ENCODE assay signal across 1 cellular context in genomic region chr15:62453356-62453755, GRCh38.
TF ChIP-seq lines count a peak whose summit lies in the region.

No MANE protein-coding gene starts in this region.

TF ChIP-seq in IMR-90, 13 proteins besides CTCF, POLR2A, EP300 and RAD21 (continued from another document):
- TF ChIP-seq NFE2L2 (IDR thresholded peaks at IDR 0.05; ENCODE audit: low read depth, low read length) (no peak), RFX5 (IDR thresholded peaks at IDR 0.05; ENCODE audit: low read depth, low read length) (no peak), CEBPB (IDR thresholded peaks at IDR 0.05; ENCODE audit: low read depth, low read length) (no peak), MXI1 (IDR thresholded peaks at IDR 0.05; ENCODE audit: borderline replicate concordance, low read depth, low read length) (no peak), SMC3 (IDR thresholded peaks at IDR 0.05; ENCODE audit: low read depth, low read length) (no peak), ELK1 (IDR thresholded peaks at IDR 0.05; ENCODE audit: borderline replicate concordance, low read depth, low read length) (no peak), MAFK (IDR thresholded peaks at IDR 0.05; ENCODE audit: low read depth, low read length) (no peak), BHLHE40 (IDR thresholded peaks at IDR 0.05; ENCODE audit: low read depth, low read length) (no peak)
